In genomic region chr12:50066402-50066801, GRCh38 we compare ENCODE assay signal across 1 cellular context.
A peak's percentile ranks its signal among the peaks of the same experiment; 100 is the strongest.
TF ChIP-seq lines count a peak whose summit lies in the region.

No MANE protein-coding gene starts in this region.

TF ChIP-seq in HepG2, 621 proteins besides CTCF, POLR2A, EP300 and RAD21:
- peak; percentile 60; the same call in 1 of the 2 replicates for TF ChIP-seq CEBPB (IDR thresholded peaks at IDR 0.05; ENCODE audit: borderline replicate concordance, low read depth, low read length)
- peak; percentile 18 for TF ChIP-seq TEAD3 (CRISPR knock-in tag; optimal IDR thresholded peaks at IDR 0.05; ENCODE audit: borderline replicate concordance)
- no peak for TF ChIP-seq RCOR2 (CRISPR knock-in tag; IDR thresholded peaks at IDR 0.05)
